ENCODE assay signal across 19 cellular contexts in the genomic region with DNA sequence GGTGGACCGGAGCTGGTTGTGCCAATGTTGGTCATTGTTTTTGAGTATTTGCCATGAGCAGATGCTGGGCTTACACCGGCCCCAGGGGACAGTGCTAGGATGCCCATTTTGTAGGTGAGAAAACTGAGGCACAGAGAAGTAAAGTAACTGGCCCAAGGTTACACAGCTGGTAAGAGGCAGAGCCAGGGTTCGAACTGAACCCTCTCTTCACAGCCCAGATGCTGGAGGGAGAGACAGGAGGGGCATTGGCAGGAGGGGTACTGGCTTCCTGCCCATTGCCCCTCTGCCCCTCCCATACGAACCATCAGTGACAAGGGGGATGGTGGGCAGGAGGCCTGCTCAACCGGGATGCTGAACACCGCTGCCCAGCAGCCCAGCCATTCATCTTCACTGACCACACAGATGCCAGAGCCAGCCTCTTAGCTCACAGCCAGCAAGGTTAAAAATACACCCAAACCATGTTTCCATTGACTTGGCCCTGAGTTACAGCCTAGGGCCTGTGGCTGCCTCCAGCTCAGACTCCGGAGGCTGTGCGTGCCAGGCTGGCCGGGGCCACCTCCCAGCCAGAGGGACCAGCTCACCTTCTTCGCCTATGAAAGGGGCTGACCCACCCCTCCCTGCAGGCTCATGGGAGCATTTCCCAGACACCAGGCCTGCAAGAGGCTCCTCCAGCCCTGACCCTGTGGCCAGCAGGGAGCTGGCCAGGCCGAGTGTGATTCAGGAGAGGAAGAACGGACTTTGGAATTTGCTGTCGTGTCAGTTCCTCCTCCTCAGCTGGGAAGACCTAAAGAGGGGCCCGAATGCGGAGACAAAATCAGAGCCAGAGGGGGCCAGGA. TPM values are rescaled to one million over a fixed set of nuclear protein-coding genes. Genes with fewer than 3 reads are reported as not detected.
"Had no signal": no experiment of that assay in that cellular context is flagged by ENCODE, and none has a peak within 500 bp of the region (broad histone marks: within the 10 kb centered on the region; RNA-seq: fewer than 3 reads in every experiment).

No MANE protein-coding gene starts in this region.

RNA-seq across cellular contexts. Expression of a gene that starts 57.6 kb away (rescaled TPM):
- total RNA-seq: kidney; left colon; left lung; lung; mesothelial cell of epicardium; mononuclear cell; naive thymus-derived CD4-positive, alpha-beta T cell; natural killer cell treated with Interleukin-12 subunit alpha and Interleukin-12 subunit beta and Interleukin-15 and Interleukin-18, amount 100 ng/mL, for 72 hours; omental fat pad; pancreas; prostate gland; spleen; subcutaneous adipose tissue; thoracic aorta; upper lobe of right lung had no signal
- polyA plus RNA-seq: immature natural killer cell; lung; naive thymus-derived CD4-positive, alpha-beta T cell; neural cell; pancreas; sigmoid colon; small intestine; spleen had no signal
